In genomic region chr3:62051506-62051905, GRCh38 we compare ENCODE assay signal across 10 cellular contexts.
DNase-seq lines count a peak whose midpoint lies in the region; ATAC-seq and TF ChIP-seq lines count a peak whose summit lies in the region.
"Had no signal": no experiment of that assay in that cellular context is flagged by ENCODE, and none has a peak within 500 bp of the region (broad histone marks: within the 10 kb centered on the region; RNA-seq: fewer than 3 reads in every experiment).

No MANE protein-coding gene starts in this region.

- CTCF ChIA-PET in activated naive CD4-positive, alpha-beta T cell treated with anti-CD3 and anti-CD28 coated beads, Interleukin-2, amount 10 ng/mL, durations not matched to agents 7 days and 5 days (lab: Charles Lee): interaction anchor here (0.7 kb wide), 1 partner anchor 505 kb away, joined by 3 read pairs; no protein-coding TSS in a partner anchor

- no peaks in the 10 kb centered on the region for H3K4me1 Mint-ChIP-seq in activated naive CD4-positive, alpha-beta T cell treated with anti-CD3 and anti-CD28 coated beads, Interleukin-2, amount 10 ng/mL, durations not matched to agents 7 days and 5 days
- H3K4me1 Mint-ChIP-seq in activated T-helper 17 cell treated with anti-CD3 and anti-CD28 coated beads, Interleukin-2, amount 50 U/mL, for 72 hours: no peaks in the 10 kb centered on the region
- H3K4me1 Mint-ChIP-seq: central memory CD8-positive, alpha-beta T cell had no signal

- H3K4me3 ChIP-seq in Karpas-422 (ENCODE audit: low read length): no peak overlapping the region
- H3K4me3 ChIP-seq in WI38 (ENCODE audit: low read depth, low read length): no peak overlapping the region
- H3K4me3 ChIP-seq: skin epidermis had no signal

- in situ Hi-C loops in Caki2 (cut with HindIII; ENCODE audit: low pct_unique_long_range_greater_than_20kb, low sequenced_read_pairs): no loop called here

- no peak overlapping the region for H2AFZ ChIP-seq in Karpas-422 (ENCODE audit: low read length)

- 0 out of 2 replicates have a peak, but pooled peaks have one; percentile 10 for TF ChIP-seq CTCF in WI38 (IDR thresholded peaks at IDR 0.05; ENCODE audit: low read depth, low read length)

- no peak overlapping the region for H3K27ac ChIP-seq in Karpas-422 (ENCODE audit: low read length)
- H3K27ac ChIP-seq: skin epidermis had no signal

- H3K27me3 ChIP-seq in Karpas-422 (ENCODE audit: low read length): no peaks in the 10 kb centered on the region

- H3K9me3 ChIP-seq in Karpas-422 (ENCODE audit: low read length): no peaks in the 10 kb centered on the region

- no peaks in the 10 kb centered on the region for H3K36me3 Mint-ChIP-seq in activated naive CD4-positive, alpha-beta T cell treated with anti-CD3 and anti-CD28 coated beads, Interleukin-2, amount 10 ng/mL, durations not matched to agents 7 days and 5 days
- H3K36me3 Mint-ChIP-seq in activated T-helper 17 cell treated with anti-CD3 and anti-CD28 coated beads, Interleukin-2, amount 50 U/mL, for 72 hours (ENCODE audit: low read depth): no peaks in the 10 kb centered on the region

- H3K36me3 ChIP-seq in Karpas-422 (ENCODE audit: insufficient read depth, low read length): no peaks in the 10 kb centered on the region

- no peak for ATAC-seq in activated T-helper 17 cell treated with anti-CD3 and anti-CD28 coated beads, Interleukin-2, amount 50 U/mL, for 72 hours (replicated peaks)
- ATAC-seq in HG03439 (IDR thresholded peaks at IDR 0.05; ENCODE audit: unreplicated experiment): no peak
- ATAC-seq in GM21526 (IDR thresholded peaks at IDR 0.05; ENCODE audit: low FRiP score, unreplicated experiment): no peak

- H3K4me1 ChIP-seq in Karpas-422 (ENCODE audit: low read length): no peaks in the 10 kb centered on the region

- DNase-seq in Caki2 (ENCODE audit: low read depth) (peak; percentile 14), Karpas-422 (peak; percentile 55), kidney glomerular epithelial cell (lab: John Stamatoyannopoulos, UW) (peak; percentile 4)
- no peak for DNase-seq in activated naive CD4-positive, alpha-beta T cell treated with anti-CD3 and anti-CD28 coated beads, Interleukin-2, amount 10 ng/mL, durations not matched to agents 7 days and 5 days

- no peaks in the 10 kb centered on the region for H4K20me1 ChIP-seq in Karpas-422 (ENCODE audit: insufficient read depth, low read depth, low read length)

- no peaks in the 10 kb centered on the region for H3K79me2 ChIP-seq in Karpas-422 (ENCODE audit: low read length)

- no peak overlapping the region for H3K4me2 ChIP-seq in Karpas-422 (ENCODE audit: low read depth, low read length, poor library complexity, severe bottlenecking)

- no peak overlapping the region for H3K4me3 Mint-ChIP-seq in activated naive CD4-positive, alpha-beta T cell treated with anti-CD3 and anti-CD28 coated beads, Interleukin-2, amount 10 ng/mL, durations not matched to agents 7 days and 5 days
- H3K4me3 Mint-ChIP-seq in activated T-helper 17 cell treated with anti-CD3 and anti-CD28 coated beads, Interleukin-2, amount 50 U/mL, for 72 hours: no peak overlapping the region
- H3K4me3 Mint-ChIP-seq: central memory CD8-positive, alpha-beta T cell had no signal

- no peak overlapping the region for H3K27ac Mint-ChIP-seq in activated naive CD4-positive, alpha-beta T cell treated with anti-CD3 and anti-CD28 coated beads, Interleukin-2, amount 10 ng/mL, durations not matched to agents 7 days and 5 days
- no peak overlapping the region for H3K27ac Mint-ChIP-seq in activated T-helper 17 cell treated with anti-CD3 and anti-CD28 coated beads, Interleukin-2, amount 50 U/mL, for 72 hours

- no peak overlapping the region for H3K9ac ChIP-seq in Karpas-422 (ENCODE audit: low read length)

- no peaks in the 10 kb centered on the region for H3K27me3 Mint-ChIP-seq in activated naive CD4-positive, alpha-beta T cell treated with anti-CD3 and anti-CD28 coated beads, Interleukin-2, amount 10 ng/mL, durations not matched to agents 7 days and 5 days
- H3K27me3 Mint-ChIP-seq in activated T-helper 17 cell treated with anti-CD3 and anti-CD28 coated beads, Interleukin-2, amount 50 U/mL, for 72 hours: no peaks in the 10 kb centered on the region
- H3K27me3 Mint-ChIP-seq: central memory CD8-positive, alpha-beta T cell had no signal

- H3K9me3 Mint-ChIP-seq in activated naive CD4-positive, alpha-beta T cell treated with anti-CD3 and anti-CD28 coated beads, Interleukin-2, amount 10 ng/mL, durations not matched to agents 7 days and 5 days: no peaks in the 10 kb centered on the region
- H3K9me3 Mint-ChIP-seq in activated T-helper 17 cell treated with anti-CD3 and anti-CD28 coated beads, Interleukin-2, amount 50 U/mL, for 72 hours: no peaks in the 10 kb centered on the region

- H3K9me2 ChIP-seq in Karpas-422 (replicated peaks; ENCODE audit: insufficient read depth, low read length): no peaks in the 10 kb centered on the region
